In genomic region chr6:45589367-45589766, GRCh38 we compare ENCODE assay signal across 20 cellular contexts.
A peak's percentile ranks its signal among the peaks of the same experiment; 100 is the strongest.
DNase-seq lines count a peak whose midpoint lies in the region; ATAC-seq and TF ChIP-seq lines count a peak whose summit lies in the region.
"Had no signal": no experiment of that assay in that cellular context is flagged by ENCODE, and none has a peak within 500 bp of the region (broad histone marks: within the 10 kb centered on the region; RNA-seq: fewer than 3 reads in every experiment).

No MANE protein-coding gene starts in this region.

- H3K36me3 Mint-ChIP-seq in natural killer cell treated with Interleukin-12 subunit alpha and Interleukin-12 subunit beta and Interleukin-15 and Interleukin-18, amount 100 ng/mL, for 72 hours, result no peaks in the 10 kb centered on the region
- H3K36me3 Mint-ChIP-seq in natural killer cell, result no peaks in the 10 kb centered on the region
- H3K36me3 Mint-ChIP-seq in CD14-positive monocyte, result no peaks in the 10 kb centered on the region
- H3K36me3 Mint-ChIP-seq: stimulated activated naive B cell treated with anti-CD40 and anti-IgM and Interleukin-4, amounts not matched to agents 10 μg/mL and 1 μg/mL and 100 μg/mL, for 72 hours had no signal

- 77 to 90% methylated on average over 3 of the region's 3 CpGs for WGBS in esophagus squamous epithelium, 2 donors

- DNase-seq in natural killer cell treated with Interleukin-12 subunit alpha and Interleukin-12 subunit beta and Interleukin-15 and Interleukin-18, amount 100 ng/mL, for 72 hours (ENCODE audit: low spot score), result no peak
- DNase-seq in natural killer cell (no peak), esophagus squamous epithelium (lab: John Stamatoyannopoulos, UW) (no peak), OCI-LY7 (ENCODE audit: low spot score) (no peak), CD14-positive monocyte (ENCODE audit: low spot score) (no peak)
- no peak for DNase-seq in stimulated activated CD4-positive, alpha-beta T cell treated with anti-CD3 and anti-CD28 coated beads, Interleukin-1b, Interleukin-23, amount 100 ng/mL, for 48 hours
- DNase-seq: activated gamma-delta T cell; aorta; effector memory CD8-positive, alpha-beta T cell; heart left ventricle; KBM-7; NCI-H1092; NCI-H2029; NK-92 treated with Interleukin-12 subunit alpha and Interleukin-12 subunit beta, amount 100 ng/mL, for 24 hours; right lobe of liver; RPMI8226; stimulated activated naive B cell treated with anti-CD40 and anti-IgM and Interleukin-4, amounts not matched to agents 10 μg/mL and 1 μg/mL and 100 μg/mL, for 72 hours; thyroid gland had no signal

- no peak overlapping the region for H2AFZ ChIP-seq in OCI-LY7 (ENCODE audit: low read length)
- H2AFZ ChIP-seq: GM23338 had no signal

- no peaks in the 10 kb centered on the region for H3K27me3 ChIP-seq in esophagus squamous epithelium
- H3K27me3 ChIP-seq: heart left ventricle, right lobe of liver, thyroid gland had no signal

- no peak for TF ChIP-seq POLR2A in esophagus squamous epithelium (IDR thresholded peaks at IDR 0.05)

- no peak overlapping the region for H3K4me2 ChIP-seq in OCI-LY7 (ENCODE audit: low read length)
- H3K4me2 ChIP-seq: GM23338 had no signal

- CTCF ChIA-PET in OCI-LY7 (lab: Charles Lee; ENCODE audit: unreplicated experiment), result no interaction called here

- H3K4me3 Mint-ChIP-seq in natural killer cell treated with Interleukin-12 subunit alpha and Interleukin-12 subunit beta and Interleukin-15 and Interleukin-18, amount 100 ng/mL, for 72 hours, result peak overlapping the region; percentile 34
- no peak overlapping the region for H3K4me3 Mint-ChIP-seq in natural killer cell
- no peak overlapping the region for H3K4me3 Mint-ChIP-seq in CD14-positive monocyte
- H3K4me3 Mint-ChIP-seq: GM23338; stimulated activated naive B cell treated with anti-CD40 and anti-IgM and Interleukin-4, amounts not matched to agents 10 μg/mL and 1 μg/mL and 100 μg/mL, for 72 hours had no signal

- no peak for ATAC-seq in natural killer cell treated with Interleukin-12 subunit alpha and Interleukin-12 subunit beta and Interleukin-15 and Interleukin-18, amount 100 ng/mL, for 72 hours
- no peak for ATAC-seq in natural killer cell
- ATAC-seq: effector memory CD8-positive, alpha-beta T cell; GM23338; heart left ventricle; right lobe of liver had no signal

- no peaks in the 10 kb centered on the region for H3K79me2 ChIP-seq in OCI-LY7 (ENCODE audit: insufficient read depth, low read depth, low read length)

- no peaks in the 10 kb centered on the region for H3K9me3 Mint-ChIP-seq in natural killer cell treated with Interleukin-12 subunit alpha and Interleukin-12 subunit beta and Interleukin-15 and Interleukin-18, amount 100 ng/mL, for 72 hours
- H3K9me3 Mint-ChIP-seq in natural killer cell (no peaks in the 10 kb centered on the region), CD14-positive monocyte (no peaks in the 10 kb centered on the region)
- H3K9me3 Mint-ChIP-seq: effector memory CD8-positive, alpha-beta T cell; GM23338; stimulated activated naive B cell treated with anti-CD40 and anti-IgM and Interleukin-4, amounts not matched to agents 10 μg/mL and 1 μg/mL and 100 μg/mL, for 72 hours had no signal

- peak overlapping the region; percentile 78 for H3K27ac ChIP-seq in VCaP
- peak overlapping the region; percentile 29 to 77 (median 66) for H3K27ac ChIP-seq in esophagus squamous epithelium
- H3K27ac ChIP-seq in OCI-LY7 (ENCODE audit: low read depth, low read length, poor library complexity, severe bottlenecking), result no peak overlapping the region
- H3K27ac ChIP-seq: right lobe of liver, thyroid gland had no signal

- peaks cover 18 to 49% (median 25%) of the 10 kb centered on the region in 3 donors for H3K4me1 ChIP-seq in esophagus squamous epithelium
- peaks cover 11% of the 10 kb centered on the region for H3K4me1 ChIP-seq in OCI-LY7 (ENCODE audit: insufficient read depth, low read length, poor library complexity, severe bottlenecking)
- H3K4me1 ChIP-seq: heart left ventricle, right lobe of liver, thyroid gland had no signal

- intact Hi-C loops in natural killer cell (cut with micrococcal nuclease) (no loop called here), esophagus squamous epithelium (cut with DNase I) (no loop called here), OCI-LY7 (cut with micrococcal nuclease; ENCODE audit: unreplicated experiment) (no loop called here), CD14-positive monocyte (cut with micrococcal nuclease) (no loop called here)

- H3K27me3 Mint-ChIP-seq in natural killer cell treated with Interleukin-12 subunit alpha and Interleukin-12 subunit beta and Interleukin-15 and Interleukin-18, amount 100 ng/mL, for 72 hours, result peaks cover 0 to 15% of the 10 kb centered on the region in 2 donors
- H3K27me3 Mint-ChIP-seq in natural killer cell (ENCODE audit: low read depth in 2 of 2) (peaks cover 9 to 12% of the 10 kb centered on the region in 2 donors), CD14-positive monocyte (ENCODE audit: low read depth in 3 of 3) (peaks cover 0 to 1% (median 0%) of the 10 kb centered on the region in 3 donors)

- no peaks in the 10 kb centered on the region for H4K20me1 ChIP-seq in OCI-LY7 (ENCODE audit: insufficient read depth, low read length)

- peak overlapping the region in 1 of 2 donors; percentile 74 for H3K27ac Mint-ChIP-seq in natural killer cell treated with Interleukin-12 subunit alpha and Interleukin-12 subunit beta and Interleukin-15 and Interleukin-18, amount 100 ng/mL, for 72 hours
- H3K27ac Mint-ChIP-seq in natural killer cell (peak overlapping the region in 1 of 2 donors; percentile 27), CD14-positive monocyte (no peak overlapping the region)
- H3K27ac Mint-ChIP-seq: GM23338; stimulated activated naive B cell treated with anti-CD40 and anti-IgM and Interleukin-4, amounts not matched to agents 10 μg/mL and 1 μg/mL and 100 μg/mL, for 72 hours had no signal

- no peaks in the 10 kb centered on the region for H3K9me2 ChIP-seq in OCI-LY7 (ENCODE audit: insufficient read depth, low read length)

- no peak for TF ChIP-seq CTCF in natural killer cell (IDR thresholded peaks at IDR 0.05)
- TF ChIP-seq CTCF in VCaP (conservative IDR thresholded peaks at IDR 0.05), result no peak
- TF ChIP-seq CTCF in esophagus squamous epithelium (IDR thresholded peaks at IDR 0.05), result no peak
- TF ChIP-seq CTCF in OCI-LY7 (conservative IDR thresholded peaks at IDR 0.05; ENCODE audit: low read length), result no peak
- no peak for TF ChIP-seq CTCF in CD14-positive monocyte (IDR thresholded peaks at IDR 0.05)

- H3K4me1 Mint-ChIP-seq in natural killer cell treated with Interleukin-12 subunit alpha and Interleukin-12 subunit beta and Interleukin-15 and Interleukin-18, amount 100 ng/mL, for 72 hours (ENCODE audit: low read depth in 2 of 2), result peaks cover 51 to 72% of the 10 kb centered on the region in 2 donors
- peaks cover 56 to 57% of the 10 kb centered on the region in 2 donors for H3K4me1 Mint-ChIP-seq in natural killer cell
- peaks cover 11% of the 10 kb centered on the region for H3K4me1 Mint-ChIP-seq in CD14-positive monocyte

- BruUV-seq in OCI-LY7 (replicated peaks; lab: Mats Ljungman, UMichigan), result no TSS peak

- H3K4me3 ChIP-seq in esophagus squamous epithelium (no peak overlapping the region), OCI-LY7 (ENCODE audit: low read depth, low read length, poor library complexity, severe bottlenecking) (no peak overlapping the region)
- H3K4me3 ChIP-seq: GM23338, heart left ventricle, right lobe of liver, thyroid gland had no signal

- POLR2A ChIA-PET in OCI-LY7 (lab: Charles Lee), result no interaction called here

- H3K9me3 ChIP-seq in esophagus squamous epithelium (no peaks in the 10 kb centered on the region), OCI-LY7 (ENCODE audit: low read length) (no peaks in the 10 kb centered on the region)
- H3K9me3 ChIP-seq: heart left ventricle, right lobe of liver, thyroid gland had no signal

- H3K36me3 ChIP-seq in esophagus squamous epithelium (no peaks in the 10 kb centered on the region), OCI-LY7 (ENCODE audit: insufficient read depth, low read length) (no peaks in the 10 kb centered on the region)
- H3K36me3 ChIP-seq: heart left ventricle, right lobe of liver, thyroid gland had no signal
